Comparison of ENCODE assay signal across 18 cellular contexts in the genomic region with DNA sequence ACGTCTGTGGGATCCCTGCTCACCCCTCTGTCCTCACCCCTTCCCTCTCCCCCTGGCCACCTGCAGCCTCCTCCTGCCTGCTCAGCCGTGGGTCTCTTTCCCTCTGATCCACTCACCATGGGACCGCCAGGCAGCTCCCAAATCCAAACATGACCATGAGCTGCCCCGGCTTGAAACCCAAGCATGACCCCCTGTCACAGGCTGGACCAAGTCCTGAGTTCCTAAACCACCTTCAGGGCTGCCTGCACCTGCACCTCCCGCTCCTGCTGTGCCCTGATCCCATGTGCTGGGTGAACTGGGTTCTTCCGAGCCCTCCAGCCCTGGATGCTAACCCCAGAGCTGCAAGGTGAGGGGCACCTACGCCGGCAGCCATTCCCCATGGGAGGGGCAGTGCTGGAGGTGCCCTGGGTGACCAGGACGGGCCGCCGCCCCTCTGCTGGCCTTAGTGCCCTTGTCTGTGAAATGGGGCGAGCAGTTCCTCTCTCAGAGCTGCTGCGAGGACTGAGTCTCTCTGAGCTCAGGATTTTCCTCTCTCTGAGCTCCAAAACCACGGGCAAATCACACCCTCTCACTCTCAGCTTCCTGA.
"Had no signal": no experiment of that assay in that cellular context is flagged by ENCODE, and none has a peak within 500 bp of the region (broad histone marks: within the 10 kb centered on the region; RNA-seq: fewer than 3 reads in every experiment).

No MANE protein-coding gene starts in this region.

- DNase-seq: activated CD4-positive, alpha-beta T cell treated with anti-CD3 and anti-CD28 coated beads for 36 hours; activated CD8-positive, alpha-beta memory T cell treated with anti-CD3 and anti-CD28 coated beads, Interleukin-2, amount 50 U/mL, for 48 hours; activated CD8-positive, alpha-beta T cell treated with anti-CD3 and anti-CD28 coated beads, Interleukin-2, amount 10 ng/mL, durations not matched to agents 7 days and 5 days; activated naive CD4-positive, alpha-beta T cell treated with anti-CD3 and anti-CD28 coated beads, Interleukin-2, amount 10 ng/mL, durations not matched to agents 7 days and 5 days; dorsolateral prefrontal cortex; glutamatergic neuron; immature natural killer cell; lower lobe of right lung; psoas muscle; stimulated activated CD4-positive, alpha-beta T cell treated with anti-CD3 and anti-CD28 coated beads, Interleukin-2, amount 100 ng/mL, for 24 hours; stimulated activated naive CD4-positive, alpha-beta T cell; T1000; upper lobe of left lung; WERI-Rb-1 had no signal

- H3K27ac Mint-ChIP-seq: activated CD4-positive, alpha-beta T cell treated with anti-CD3 and anti-CD28 coated beads for 36 hours; activated CD8-positive, alpha-beta T cell treated with anti-CD3 and anti-CD28 coated beads, Interleukin-2, amount 10 ng/mL, durations not matched to agents 7 days and 5 days; activated naive CD4-positive, alpha-beta T cell treated with anti-CD3 and anti-CD28 coated beads, Interleukin-2, amount 10 ng/mL, durations not matched to agents 7 days and 5 days; immature natural killer cell had no signal

- H3K9me3 Mint-ChIP-seq: activated naive CD4-positive, alpha-beta T cell treated with anti-CD3 and anti-CD28 coated beads, Interleukin-2, amount 10 ng/mL, durations not matched to agents 7 days and 5 days; naive thymus-derived CD8-positive, alpha-beta T cell had no signal

- H3K4me3 Mint-ChIP-seq: activated CD4-positive, alpha-beta T cell treated with anti-CD3 and anti-CD28 coated beads for 36 hours; activated CD8-positive, alpha-beta T cell treated with anti-CD3 and anti-CD28 coated beads, Interleukin-2, amount 10 ng/mL, durations not matched to agents 7 days and 5 days; activated naive CD4-positive, alpha-beta T cell treated with anti-CD3 and anti-CD28 coated beads, Interleukin-2, amount 10 ng/mL, durations not matched to agents 7 days and 5 days had no signal

- H3K27ac ChIP-seq: lower lobe of right lung, psoas muscle, upper lobe of left lung, WERI-Rb-1 had no signal

- H3K36me3 Mint-ChIP-seq: activated naive CD4-positive, alpha-beta T cell treated with anti-CD3 and anti-CD28 coated beads, Interleukin-2, amount 10 ng/mL, durations not matched to agents 7 days and 5 days; immature natural killer cell; naive thymus-derived CD8-positive, alpha-beta T cell had no signal

- FAIRE-seq: endometrium had no signal

- H3K36me3 ChIP-seq: lower lobe of right lung, upper lobe of left lung, WERI-Rb-1 had no signal

- H3K4me3 ChIP-seq: lower lobe of right lung, psoas muscle had no signal

- H3K27me3 ChIP-seq: upper lobe of left lung had no signal

- ATAC-seq: activated CD4-positive, alpha-beta T cell treated with anti-CD3 and anti-CD28 coated beads for 36 hours; activated CD8-positive, alpha-beta T cell treated with anti-CD3 and anti-CD28 coated beads, Interleukin-2, amount 10 ng/mL, durations not matched to agents 7 days and 5 days; esophagus mucosa; lower lobe of right lung; naive thymus-derived CD8-positive, alpha-beta T cell; sciatic nerve had no signal

- H3K9me3 ChIP-seq: lower lobe of right lung, psoas muscle, upper lobe of left lung had no signal
